ENCODE assay signal across 8 cellular contexts in the genomic region with DNA sequence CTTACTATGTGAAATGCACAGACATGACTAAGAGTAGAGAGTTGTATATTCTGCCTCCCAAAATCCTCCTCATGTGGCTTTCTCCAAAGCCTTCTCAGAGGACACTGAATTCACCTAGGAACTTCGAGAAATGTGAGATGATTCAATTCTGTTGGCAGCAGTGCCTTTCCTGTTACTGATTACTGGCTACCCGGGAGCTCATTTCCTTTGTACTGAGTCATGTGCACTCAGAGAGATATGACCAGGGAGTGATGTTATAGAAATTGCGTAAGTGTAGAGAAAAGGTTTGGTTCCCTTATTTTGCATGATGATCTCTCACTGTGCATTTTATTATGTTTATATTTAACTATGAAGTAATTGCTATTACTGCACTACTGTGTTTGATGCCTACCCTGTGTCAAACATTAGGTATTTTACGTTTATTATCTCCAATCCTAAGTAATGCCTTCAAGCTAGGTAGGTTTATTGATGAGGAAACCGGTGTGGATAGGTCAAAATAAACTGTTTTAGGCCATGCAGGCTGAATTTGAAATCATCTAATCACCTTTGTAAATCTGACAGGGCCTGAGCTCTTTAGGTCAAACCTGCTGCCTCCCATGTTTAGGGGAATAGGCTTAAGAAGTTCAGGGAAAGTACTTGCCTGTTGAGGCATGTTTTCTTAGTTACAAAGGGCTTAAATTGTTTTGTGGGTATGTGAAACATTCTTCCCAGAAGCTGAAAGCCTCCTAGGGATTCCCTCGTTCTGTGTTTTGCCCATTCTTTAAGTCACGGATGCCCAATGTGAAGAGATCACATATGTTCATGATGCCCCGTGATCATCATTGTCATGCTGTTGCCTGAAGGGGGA.
DNase-seq lines count a peak whose midpoint lies in the region; ATAC-seq, FAIRE-seq and TF ChIP-seq lines count a peak whose summit lies in the region.

No MANE protein-coding gene starts in this region.

- no peaks in the 10 kb centered on the region for H3K9me1 ChIP-seq in endothelial cell of umbilical vein (replicated peaks; ENCODE audit: control insufficient read depth, extremely low read depth, insufficient read depth, low read length)

- CTCF ChIA-PET in PC-9 (lab: Charles Lee) (no interaction called here), endothelial cell of umbilical vein (lab: Charles Lee) (interaction anchor here (1.0 to 1.4 kb wide), 4 partner anchors 10 to 210 kb away, joined by 3 to 12 read pairs (median 4); no protein-coding TSS in a partner anchor)

- H3F3A ChIP-seq in PC-9 (ENCODE audit: insufficient read depth, low read depth): peaks cover 34% of the 10 kb centered on the region

- no peaks in the 10 kb centered on the region for H3K9me3 Mint-ChIP-seq in activated T-cell treated with anti-CD3 and anti-CD28 coated beads, Interleukin-2, amount 50 U/mL, for 24 hours
- no peaks in the 10 kb centered on the region for H3K9me3 Mint-ChIP-seq in natural killer cell treated with Interleukin-12 subunit alpha and Interleukin-12 subunit beta and Interleukin-15 and Interleukin-18, amount 100 ng/mL, for 72 hours

- intact Hi-C loops in PC-9 (cut with micrococcal nuclease; ENCODE audit: unreplicated experiment) (loop anchor here (2.0 kb wide), 1 partner anchor 75 kb away; no protein-coding TSS in a partner anchor), endothelial cell of umbilical vein (cut with micrococcal nuclease) (loop anchor here (1.0 to 5.0 kb wide), 5 partner anchors 16 to 122 kb away; a partner anchor contains a TSS)

- H3K36me3 ChIP-seq in PC-9 (ENCODE audit: low read depth): no peaks in the 10 kb centered on the region
- H3K36me3 ChIP-seq in endothelial cell of umbilical vein (ENCODE audit: control insufficient read depth in 2 of 2, extremely low read depth in 1 of 2, insufficient read depth in 2 of 2, low read length in 2 of 2): no peaks in the 10 kb centered on the region

- no peaks in the 10 kb centered on the region for H3K9me2 ChIP-seq in PC-9 (ENCODE audit: insufficient read depth)

- H3K27me3 Mint-ChIP-seq in activated T-cell treated with anti-CD3 and anti-CD28 coated beads, Interleukin-2, amount 50 U/mL, for 24 hours: peaks cover 41% of the 10 kb centered on the region
- H3K27me3 Mint-ChIP-seq in natural killer cell treated with Interleukin-12 subunit alpha and Interleukin-12 subunit beta and Interleukin-15 and Interleukin-18, amount 100 ng/mL, for 72 hours: peaks cover 6 to 13% of the 10 kb centered on the region in 2 donors

- H3K4me3 ChIP-seq in PC-9 (no peak overlapping the region), endothelial cell of umbilical vein (replicated peaks in 1 of 3; ENCODE audit: insufficient read depth in 1 of 3, low read depth in 1 of 3, low read length in 3 of 3) (peak overlapping the region in 1 of 3 experiments; percentile 5)

- peaks cover 7% of the 10 kb centered on the region for H3K4me1 Mint-ChIP-seq in activated T-cell treated with anti-CD3 and anti-CD28 coated beads, Interleukin-2, amount 50 U/mL, for 24 hours (ENCODE audit: low read depth)
- peaks cover 0 to 11% of the 10 kb centered on the region in 2 donors for H3K4me1 Mint-ChIP-seq in natural killer cell treated with Interleukin-12 subunit alpha and Interleukin-12 subunit beta and Interleukin-15 and Interleukin-18, amount 100 ng/mL, for 72 hours (ENCODE audit: low read depth in 2 of 2)

- no peaks in the 10 kb centered on the region for H3K9me3 ChIP-seq in PC-9 (ENCODE audit: insufficient read depth, low read depth)
- H3K9me3 ChIP-seq in endothelial cell of umbilical vein (replicated peaks; ENCODE audit: control insufficient read depth, insufficient read depth, low read length): no peaks in the 10 kb centered on the region

- H3K4me3 Mint-ChIP-seq in activated T-cell treated with anti-CD3 and anti-CD28 coated beads, Interleukin-2, amount 50 U/mL, for 24 hours: no peak overlapping the region
- no peak overlapping the region for H3K4me3 Mint-ChIP-seq in natural killer cell treated with Interleukin-12 subunit alpha and Interleukin-12 subunit beta and Interleukin-15 and Interleukin-18, amount 100 ng/mL, for 72 hours

- H3K27ac Mint-ChIP-seq in activated T-cell treated with anti-CD3 and anti-CD28 coated beads, Interleukin-2, amount 50 U/mL, for 24 hours: peak overlapping the region; percentile 7
- peak overlapping the region in 1 of 2 donors; percentile 24 for H3K27ac Mint-ChIP-seq in natural killer cell treated with Interleukin-12 subunit alpha and Interleukin-12 subunit beta and Interleukin-15 and Interleukin-18, amount 100 ng/mL, for 72 hours

- H3K4me1 ChIP-seq in PC-9 (replicated peaks; ENCODE audit: insufficient read depth) (peaks cover 32% of the 10 kb centered on the region), endothelial cell of umbilical vein (ENCODE audit: control insufficient read depth, extremely low read depth, insufficient read depth, low read length) (peaks cover 21% of the 10 kb centered on the region)

- H3K4me2 ChIP-seq in PC-9 (peak overlapping the region; percentile 54), endothelial cell of umbilical vein (ENCODE audit: insufficient read depth, low read length) (peak overlapping the region; percentile 84)

- FAIRE-seq in endothelial cell of umbilical vein (lab: Jason Lieb, UNC) (peak; percentile 95), frontal cortex (lab: Jason Lieb, UNC) (no peak)

- DNase-seq in activated T-cell treated with anti-CD3 and anti-CD28 coated beads, Interleukin-2, amount 50 U/mL, for 24 hours: no peak
- no peak for DNase-seq in activated T-cell treated with anti-CD3 and anti-CD28 coated beads, Interleukin-2, amount 50 U/mL, for 48 hours
- peak; percentile 50 to 95 for DNase-seq in PC-9
- DNase-seq in endothelial cell of umbilical vein (ENCODE audit: low read depth, low spot score): peak; percentile 94
- DNase-seq in natural killer cell treated with Interleukin-12 subunit alpha and Interleukin-12 subunit beta and Interleukin-15 and Interleukin-18, amount 100 ng/mL, for 72 hours (ENCODE audit: low spot score): no peak
- no peak for DNase-seq in central memory CD4-positive, alpha-beta T cell
- no peak for DNase-seq in frontal cortex (ENCODE audit: low spot score in 2 of 2)

- no peaks in the 10 kb centered on the region for H3K27me3 ChIP-seq in PC-9 (ENCODE audit: insufficient read depth, low read depth)
- no peaks in the 10 kb centered on the region for H3K27me3 ChIP-seq in endothelial cell of umbilical vein (ENCODE audit: control insufficient read depth in 2 of 2, insufficient read depth in 2 of 2, low read length in 2 of 2)

- H3K79me2 ChIP-seq in PC-9 (ENCODE audit: low read depth) (peaks cover 86% of the 10 kb centered on the region), endothelial cell of umbilical vein (ENCODE audit: control insufficient read depth, insufficient read depth, low read length) (peaks cover 23% of the 10 kb centered on the region)

- H3K27ac ChIP-seq in PC-9 (peak overlapping the region; percentile 81), endothelial cell of umbilical vein (ENCODE audit: insufficient read depth, low read depth, low read length) (peak overlapping the region; percentile 84)

- no peak for TF ChIP-seq CTCF in PC-9 (conservative IDR thresholded peaks at IDR 0.05)
- no peak for TF ChIP-seq CTCF in endothelial cell of umbilical vein (IDR thresholded peaks at IDR 0.05; ENCODE audit: extremely low read depth in 1 of 2, insufficient read depth in 1 of 2, low read depth in 1 of 2, low read length in 2 of 2)

- BruUV-seq in PC-9 (replicated peaks; lab: Mats Ljungman, UMichigan): no TSS peak
- TSS peak; percentile 85 for BruUV-seq in endothelial cell of umbilical vein (replicated peaks; lab: Mats Ljungman, UMichigan)

- POLR2A ChIA-PET in PC-9 (lab: Charles Lee; ENCODE audit: unreplicated experiment): interaction anchor here (0.5 to 0.7 kb wide), 3 partner anchors 16 to 714 kb away, joined by 3 to 8 read pairs (median 5); no protein-coding TSS in a partner anchor
- POLR2A ChIA-PET in endothelial cell of umbilical vein (lab: Charles Lee): no interaction called here

- peak; percentile 16 for TF ChIP-seq POLR2A in endothelial cell of umbilical vein (IDR thresholded peaks at IDR 0.05; ENCODE audit: low read depth, low read length)

- peak; percentile 73 for ATAC-seq in HG03066 (IDR thresholded peaks at IDR 0.05; ENCODE audit: low read depth, unreplicated experiment)
- peak; percentile 79 to 82 for ATAC-seq in natural killer cell treated with Interleukin-12 subunit alpha and Interleukin-12 subunit beta and Interleukin-15 and Interleukin-18, amount 100 ng/mL, for 72 hours

- peak overlapping the region; percentile 59 for H3K9ac ChIP-seq in endothelial cell of umbilical vein (replicated peaks; ENCODE audit: extremely low read depth, insufficient read depth, low read length)

- H4K20me1 ChIP-seq in PC-9 (ENCODE audit: insufficient read depth): no peaks in the 10 kb centered on the region
- H4K20me1 ChIP-seq in endothelial cell of umbilical vein (replicated peaks; ENCODE audit: control insufficient read depth, extremely low read depth, insufficient read depth, low read length): no peaks in the 10 kb centered on the region

- H2AFZ ChIP-seq in PC-9 (no peak overlapping the region), endothelial cell of umbilical vein (ENCODE audit: low read depth, low read length) (no peak overlapping the region)

- H3K36me3 Mint-ChIP-seq in activated T-cell treated with anti-CD3 and anti-CD28 coated beads, Interleukin-2, amount 50 U/mL, for 24 hours (ENCODE audit: low read depth): no peaks in the 10 kb centered on the region
- H3K36me3 Mint-ChIP-seq in natural killer cell treated with Interleukin-12 subunit alpha and Interleukin-12 subunit beta and Interleukin-15 and Interleukin-18, amount 100 ng/mL, for 72 hours: no peaks in the 10 kb centered on the region

- dilution Hi-C loops in endothelial cell of umbilical vein (cut with MboI; ENCODE audit: extremely low pct_ligation_motif_present, low sequenced_read_pairs): no loop called here

TF ChIP-seq in endothelial cell of umbilical vein, 7 proteins besides CTCF, POLR2A, EP300 and RAD21:
- TF ChIP-seq JUN (IDR thresholded peaks at IDR 0.05; ENCODE audit: borderline replicate concordance, insufficient read depth, insufficient read length, low read depth): peak; percentile 96
- TF ChIP-seq, protein P1, sequence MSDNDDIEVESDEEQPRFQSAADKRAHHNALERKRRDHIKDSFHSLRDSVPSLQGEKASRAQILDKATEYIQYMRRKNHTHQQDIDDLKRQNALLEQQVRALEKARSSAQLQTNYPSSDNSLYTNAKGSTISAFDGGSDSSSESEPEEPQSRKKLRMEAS (IDR thresholded peaks at IDR 0.05; ENCODE audit: insufficient read depth, insufficient read length): no peak
- peak; percentile 82 for TF ChIP-seq GATA2 (IDR thresholded peaks at IDR 0.05; ENCODE audit: insufficient read depth, insufficient read length, low read depth, low read length)
- no peak for TF ChIP-seq MYC (IDR thresholded peaks at IDR 0.05; ENCODE audit: low read depth, low read length)
- peak; percentile 99 for TF ChIP-seq FOS (IDR thresholded peaks at IDR 0.05; ENCODE audit: borderline replicate concordance, insufficient read depth, low read length)
- TF ChIP-seq EZH2 (IDR thresholded peaks at IDR 0.05; ENCODE audit: borderline replicate concordance, low read depth, low read length, severe bottlenecking): no peak
- TF ChIP-seq POLR2AphosphoS5 (IDR thresholded peaks at IDR 0.05; ENCODE audit: insufficient read depth, low read depth, low read length): peak; percentile 87

Comparison
In these comparisons a context has a peak if more than half of its experiments do, and no peak if none do; other contexts are left out.
1. DNase-seq: peak in PC-9 (2 of 2) and endothelial cell of umbilical vein (single experiment); none in activated T-cell treated with anti-CD3 and anti-CD28 coated beads, Interleukin-2, amount 50 U/mL, for 24 hours (single experiment), activated T-cell treated with anti-CD3 and anti-CD28 coated beads, Interleukin-2, amount 50 U/mL, for 48 hours (0 of 2), natural killer cell treated with Interleukin-12 subunit alpha and Interleukin-12 subunit beta and Interleukin-15 and Interleukin-18, amount 100 ng/mL, for 72 hours (single experiment), central memory CD4-positive, alpha-beta T cell (single experiment) and frontal cortex (0 of 2).